15 cellular contexts compared by ENCODE assay signal in the genomic region with DNA sequence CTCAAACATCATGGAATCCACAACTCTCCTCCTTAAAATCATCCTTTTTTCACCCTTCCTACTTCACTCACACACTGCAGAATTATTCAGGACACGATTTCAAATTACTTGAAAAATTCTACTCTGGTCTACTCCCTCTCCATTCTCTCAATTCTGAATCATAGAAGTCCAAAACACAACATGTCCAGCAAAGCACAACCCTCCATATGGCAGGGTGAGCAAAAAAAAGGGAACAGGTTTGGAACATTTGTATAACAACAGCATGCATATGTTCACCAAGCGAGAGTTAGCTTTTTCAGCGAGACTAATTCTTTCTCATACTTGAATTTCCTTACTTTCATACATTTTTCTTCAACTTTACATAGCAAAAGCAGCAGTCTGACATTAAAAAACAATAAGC.
DNase-seq lines count a peak whose midpoint lies in the region; ATAC-seq lines count a peak whose summit lies in the region.
"Had no signal": no experiment of that assay in that cellular context is flagged by ENCODE, and none has a peak within 500 bp of the region (broad histone marks: within the 10 kb centered on the region; RNA-seq: fewer than 3 reads in every experiment).

No MANE protein-coding gene starts in this region.

- no peaks in the 10 kb centered on the region for H3K9me3 ChIP-seq in Karpas-422 (ENCODE audit: low read length)
- H3K9me3 ChIP-seq: A549, Caco-2 had no signal

- peaks cover 43% of the 10 kb centered on the region for H3K4me1 ChIP-seq in Karpas-422 (ENCODE audit: low read length)

- H3K9ac ChIP-seq in Karpas-422 (ENCODE audit: low read length): no peak overlapping the region

- H3K4me3 ChIP-seq in Karpas-422 (ENCODE audit: low read length): no peak overlapping the region
- H3K4me3 ChIP-seq: A549, GM23338 had no signal

- H3K27me3 ChIP-seq in Karpas-422 (ENCODE audit: low read length): no peaks in the 10 kb centered on the region

- peaks cover 97% of the 10 kb centered on the region for H3K79me2 ChIP-seq in Karpas-422 (ENCODE audit: low read length)

- intact Hi-C loops in left colon (cut with DNase I, micrococcal nuclease): no loop called here

- DNase-seq in T-helper 2 cell treated with Interferon-gamma antibody and Interleukin-4, amounts not matched to agents 5 μg/mL and 100 μg/mL, for 36 hours (ENCODE audit: low spot score): no peak
- DNase-seq in T-helper 2 cell (no peak), Karpas-422 (no peak), cerebellar cortex (ENCODE audit: low spot score) (peak; percentile 86), naive B cell (no peak), SK-N-DZ (ENCODE audit: low spot score) (no peak), left colon (no peak)
- DNase-seq in stimulated activated CD4-positive, alpha-beta T cell treated with anti-CD3 and anti-CD28 coated beads, Interleukin-4, amount 100 ng/mL, for 1 hour: no peak
- DNase-seq: Caco-2, DMS79, GDM1, NCI-H1048, SHP77 treated with DMSO at 0.1 percent for 48 hours had no signal

- no peak overlapping the region for H3K4me2 ChIP-seq in Karpas-422 (ENCODE audit: low read depth, low read length, poor library complexity, severe bottlenecking)
- H3K4me2 ChIP-seq: A549, GM23338 had no signal

- no peaks in the 10 kb centered on the region for H3K27me3 Mint-ChIP-seq in T-helper 2 cell treated with Interferon-gamma antibody and Interleukin-4, amounts not matched to agents 5 μg/mL and 100 μg/mL, for 36 hours (ENCODE audit: low read depth)
- H3K27me3 Mint-ChIP-seq in naive B cell: no peaks in the 10 kb centered on the region

- H2AFZ ChIP-seq in Karpas-422 (ENCODE audit: low read length): no peak overlapping the region
- H2AFZ ChIP-seq: GM23338 had no signal

- peaks cover 31% of the 10 kb centered on the region for H3K4me1 Mint-ChIP-seq in T-helper 2 cell treated with Interferon-gamma antibody and Interleukin-4, amounts not matched to agents 5 μg/mL and 100 μg/mL, for 36 hours (ENCODE audit: low read depth)
- H3K4me1 Mint-ChIP-seq in naive B cell: peaks cover 65 to 76% (median 71%) of the 10 kb centered on the region in 3 donors

- no peaks in the 10 kb centered on the region for H3K9me3 Mint-ChIP-seq in T-helper 2 cell treated with Interferon-gamma antibody and Interleukin-4, amounts not matched to agents 5 μg/mL and 100 μg/mL, for 36 hours
- H3K9me3 Mint-ChIP-seq in naive B cell: peaks cover 0 to 5% (median 0%) of the 10 kb centered on the region in 7 donors

- H3K9me2 ChIP-seq in Karpas-422 (replicated peaks; ENCODE audit: insufficient read depth, low read length): no peaks in the 10 kb centered on the region

- ATAC-seq in naive B cell (ENCODE audit: low read depth in 2 of 2): no peak
- ATAC-seq in left colon: no peak
- ATAC-seq: A549, GM23338 had no signal

- H3K36me3 ChIP-seq in Karpas-422 (ENCODE audit: insufficient read depth, low read length): no peaks in the 10 kb centered on the region

- H4K20me1 ChIP-seq in Karpas-422 (ENCODE audit: insufficient read depth, low read depth, low read length): no peaks in the 10 kb centered on the region

- peaks cover 26% of the 10 kb centered on the region for H3K36me3 Mint-ChIP-seq in T-helper 2 cell treated with Interferon-gamma antibody and Interleukin-4, amounts not matched to agents 5 μg/mL and 100 μg/mL, for 36 hours (ENCODE audit: low read depth)
- H3K36me3 Mint-ChIP-seq in naive B cell: peaks cover 6 to 15% of the 10 kb centered on the region in 2 donors

- H3K27ac ChIP-seq in Karpas-422 (ENCODE audit: low read length): 0 out of 2 replicates have a peak overlapping the region, but pooled peaks have one; percentile 10
- H3K27ac ChIP-seq: A549 had no signal

- H3K4me3 Mint-ChIP-seq in T-helper 2 cell treated with Interferon-gamma antibody and Interleukin-4, amounts not matched to agents 5 μg/mL and 100 μg/mL, for 36 hours: no peak overlapping the region
- no peak overlapping the region for H3K4me3 Mint-ChIP-seq in naive B cell
- H3K4me3 Mint-ChIP-seq: GM23338 had no signal

- peak overlapping the region; percentile 26 for H3K27ac Mint-ChIP-seq in T-helper 2 cell treated with Interferon-gamma antibody and Interleukin-4, amounts not matched to agents 5 μg/mL and 100 μg/mL, for 36 hours
- H3K27ac Mint-ChIP-seq in naive B cell: peak overlapping the region in 4 of 6 donors; percentile 3 to 81 (median 16)
- H3K27ac Mint-ChIP-seq: GM23338 had no signal
